ENCODE assay signal across 27 cellular contexts in the genomic region with DNA sequence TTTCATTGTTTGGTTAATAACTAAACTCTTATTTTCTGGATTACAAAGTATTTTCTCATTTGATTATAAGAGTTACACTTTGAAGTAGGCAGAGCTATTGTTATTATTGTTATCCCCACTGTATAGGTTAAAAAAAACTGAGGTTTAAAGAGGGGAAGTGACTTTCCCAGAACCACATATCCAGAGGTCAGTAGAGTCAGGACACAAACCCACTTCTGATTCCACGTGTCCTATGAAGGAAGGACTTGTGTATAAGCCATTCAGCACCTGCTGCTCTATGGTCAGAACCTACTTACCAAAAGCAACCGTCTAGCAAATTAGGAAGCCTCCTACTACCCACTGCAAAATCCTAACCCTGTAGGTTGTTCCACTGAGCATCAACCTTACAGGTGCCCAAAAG.
"Had no signal": no experiment of that assay in that cellular context is flagged by ENCODE, and none has a peak within 500 bp of the region (broad histone marks: within the 10 kb centered on the region; RNA-seq: fewer than 3 reads in every experiment).

No MANE protein-coding gene starts in this region.

- H3K4me1 Mint-ChIP-seq: activated CD4-positive, alpha-beta T cell treated with anti-CD3 and anti-CD28 coated beads, Interleukin-2, amount 10 ng/mL, durations not matched to agents 24 days and 14 days; activated naive CD4-positive, alpha-beta T cell treated with anti-CD3 and anti-CD28 coated beads, Interleukin-2, amount 10 ng/mL, durations not matched to agents 7 days and 5 days; activated naive CD8-positive, alpha-beta T cell treated with anti-CD3 and anti-CD28 coated beads, Interleukin-2, amount 10 ng/mL, durations not matched to agents 7 days and 5 days; memory B cell; T-helper 17 cell had no signal

- H3K4me3 Mint-ChIP-seq: activated CD4-positive, alpha-beta memory T cell treated with anti-CD3 and anti-CD28 coated beads for 36 hours; activated CD4-positive, alpha-beta T cell treated with anti-CD3 and anti-CD28 coated beads, Interleukin-2, amount 10 ng/mL, durations not matched to agents 24 days and 14 days; activated naive CD4-positive, alpha-beta T cell treated with anti-CD3 and anti-CD28 coated beads, Interleukin-2, amount 10 ng/mL, durations not matched to agents 7 days and 5 days; activated naive CD8-positive, alpha-beta T cell treated with anti-CD3 and anti-CD28 coated beads, Interleukin-2, amount 10 ng/mL, durations not matched to agents 7 days and 5 days; activated T-helper 1 cell treated with anti-CD3 and anti-CD28 coated beads, Interleukin-12 subunit alpha, Interleukin-12 subunit beta, Interleukin-2, Interleukin-4 antibody, amounts not matched to agents 30 ng/mL and 10 ng/mL and 1 ng/mL, durations not matched to agents 14 hours and 24 hours and 36 hours; dendritic cell treated with granulocyte-macrophage colony-stimulating factor and Interleukin-4, amounts not matched to agents 40 ng/mL and 50 ng/mL, for 4 days; memory B cell; natural killer cell treated with Interleukin-12 subunit alpha and Interleukin-12 subunit beta and Interleukin-15 and Interleukin-18, amount 100 ng/mL, for 72 hours; T-helper 17 cell; type B pancreatic cell had no signal

- H3K36me3 Mint-ChIP-seq: activated CD4-positive, alpha-beta memory T cell treated with anti-CD3 and anti-CD28 coated beads for 36 hours; activated naive CD4-positive, alpha-beta T cell treated with anti-CD3 and anti-CD28 coated beads, Interleukin-2, amount 10 ng/mL, durations not matched to agents 7 days and 5 days; activated naive CD8-positive, alpha-beta T cell treated with anti-CD3 and anti-CD28 coated beads, Interleukin-2, amount 10 ng/mL, durations not matched to agents 7 days and 5 days; memory B cell; natural killer cell treated with Interleukin-12 subunit alpha and Interleukin-12 subunit beta and Interleukin-15 and Interleukin-18, amount 100 ng/mL, for 72 hours had no signal

- H3K36me3 ChIP-seq: brain microvascular endothelial cell, uterus, WERI-Rb-1 had no signal

- H3K4me1 ChIP-seq: uterus had no signal

- ATAC-seq: natural killer cell treated with Interleukin-12 subunit alpha and Interleukin-12 subunit beta and Interleukin-15 and Interleukin-18, amount 100 ng/mL, for 72 hours; sciatic nerve; SK-N-SH treated with all-trans-retinoic acid at 6 μM for 48 hours; stimulated activated naive CD8-positive, alpha-beta T cell treated with anti-CD3 and anti-CD28 coated beads, Interleukin-15, Interleukin-2, amounts not matched to agents 100 U/mL and 50 U/mL, for 24 hours; T-helper 17 cell had no signal

- H3K27me3 ChIP-seq: brain microvascular endothelial cell, uterus had no signal

- H3K27ac Mint-ChIP-seq: activated CD4-positive, alpha-beta memory T cell treated with anti-CD3 and anti-CD28 coated beads for 36 hours; activated CD4-positive, alpha-beta T cell treated with anti-CD3 and anti-CD28 coated beads, Interleukin-2, amount 10 ng/mL, durations not matched to agents 24 days and 14 days; activated naive CD4-positive, alpha-beta T cell treated with anti-CD3 and anti-CD28 coated beads, Interleukin-2, amount 10 ng/mL, durations not matched to agents 7 days and 5 days; activated naive CD8-positive, alpha-beta T cell treated with anti-CD3 and anti-CD28 coated beads, Interleukin-2, amount 10 ng/mL, durations not matched to agents 7 days and 5 days; activated T-helper 1 cell treated with anti-CD3 and anti-CD28 coated beads, Interleukin-12 subunit alpha, Interleukin-12 subunit beta, Interleukin-2, Interleukin-4 antibody, amounts not matched to agents 30 ng/mL and 10 ng/mL and 1 ng/mL, durations not matched to agents 14 hours and 24 hours and 36 hours; dendritic cell treated with granulocyte-macrophage colony-stimulating factor and Interleukin-4, amounts not matched to agents 40 ng/mL and 50 ng/mL, for 4 days; memory B cell; natural killer cell treated with Interleukin-12 subunit alpha and Interleukin-12 subunit beta and Interleukin-15 and Interleukin-18, amount 100 ng/mL, for 72 hours; T-helper 17 cell; type B pancreatic cell had no signal

- H3K9me3 Mint-ChIP-seq: activated CD4-positive, alpha-beta memory T cell treated with anti-CD3 and anti-CD28 coated beads for 36 hours; activated CD4-positive, alpha-beta T cell treated with anti-CD3 and anti-CD28 coated beads, Interleukin-2, amount 10 ng/mL, durations not matched to agents 24 days and 14 days; activated naive CD4-positive, alpha-beta T cell treated with anti-CD3 and anti-CD28 coated beads, Interleukin-2, amount 10 ng/mL, durations not matched to agents 7 days and 5 days; activated naive CD8-positive, alpha-beta T cell treated with anti-CD3 and anti-CD28 coated beads, Interleukin-2, amount 10 ng/mL, durations not matched to agents 7 days and 5 days; activated T-helper 1 cell treated with anti-CD3 and anti-CD28 coated beads, Interleukin-12 subunit alpha, Interleukin-12 subunit beta, Interleukin-2, Interleukin-4 antibody, amounts not matched to agents 30 ng/mL and 10 ng/mL and 1 ng/mL, durations not matched to agents 14 hours and 24 hours and 36 hours; dendritic cell treated with granulocyte-macrophage colony-stimulating factor and Interleukin-4, amounts not matched to agents 40 ng/mL and 50 ng/mL, for 4 days; memory B cell; natural killer cell treated with Interleukin-12 subunit alpha and Interleukin-12 subunit beta and Interleukin-15 and Interleukin-18, amount 100 ng/mL, for 72 hours had no signal

- H3K4me3 ChIP-seq: skin epidermis, uterus had no signal

- DNase-seq: activated CD4-positive, alpha-beta T cell treated with anti-CD3 and anti-CD28 coated beads, Interleukin-2, amount 10 ng/mL, durations not matched to agents 24 days and 14 days; activated CD4-positive, CD25-positive, alpha-beta regulatory T cell treated with anti-CD3 and anti-CD28 coated beads, Interleukin-2, amount 50 U/mL, for 72 hours; activated CD8-positive, alpha-beta memory T cell treated with anti-CD3 and anti-CD28 coated beads, Interleukin-2, amount 50 U/mL, for 4 hours; activated effector memory CD4-positive, alpha-beta T cell treated with anti-CD3 and anti-CD28 coated beads, Interleukin-2, amount 50 U/mL, for 16 hours; activated naive CD4-positive, alpha-beta T cell treated with anti-CD3 and anti-CD28 coated beads, Interleukin-2, amount 10 ng/mL, durations not matched to agents 7 days and 5 days; activated naive CD8-positive, alpha-beta T cell treated with anti-CD3 and anti-CD28 coated beads, Interleukin-2, amount 10 ng/mL, durations not matched to agents 7 days and 5 days; activated T-cell treated with anti-CD3 and anti-CD28 coated beads, Interleukin-2, amount 50 U/mL, for 1 hour; central memory CD4-positive, alpha-beta T cell; effector CD8-positive, alpha-beta T cell; erythroblast; stimulated activated CD4-positive, alpha-beta T cell treated with anti-CD3 and anti-CD28 coated beads, Interleukin-12 subunit alpha, Interleukin-12 subunit beta, amount 100 ng/mL, for 4 hours; stimulated activated CD4-positive, alpha-beta T cell treated with anti-CD3 and anti-CD28 coated beads, Interleukin-4, amount 100 ng/mL, for 1 hour; stimulated activated naive CD8-positive, alpha-beta T cell treated with anti-CD3 and anti-CD28 coated beads, Interleukin-15, Interleukin-2, amounts not matched to agents 100 U/mL and 50 U/mL, for 24 hours; T-helper 17 cell; T1000; uterus; WERI-Rb-1 had no signal

- H3K9me3 ChIP-seq: uterus had no signal

- H3K27me3 Mint-ChIP-seq: activated CD4-positive, alpha-beta memory T cell treated with anti-CD3 and anti-CD28 coated beads for 36 hours; dendritic cell treated with granulocyte-macrophage colony-stimulating factor and Interleukin-4, amounts not matched to agents 40 ng/mL and 50 ng/mL, for 4 days; type B pancreatic cell had no signal

- H3K27ac ChIP-seq: brain microvascular endothelial cell, skin epidermis, uterus, WERI-Rb-1 had no signal
